In the genomic region with DNA sequence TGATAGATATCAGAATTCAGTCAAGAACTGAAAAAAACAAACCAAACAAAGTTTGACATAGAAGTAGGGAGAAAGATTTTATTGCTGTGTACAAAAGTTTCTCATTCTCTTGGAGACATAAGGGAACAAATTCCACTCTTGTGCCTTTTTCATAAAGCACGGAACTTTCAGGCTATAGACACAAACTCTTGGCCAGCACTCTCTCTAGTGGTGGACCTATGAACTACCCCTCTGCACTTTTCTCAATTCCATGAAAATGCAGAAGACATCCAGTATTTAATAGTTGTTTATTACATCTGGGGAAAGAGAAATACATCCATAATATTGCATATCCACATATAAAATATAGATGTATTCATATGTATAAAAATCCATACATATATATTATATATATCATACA, we compare ENCODE assay signal across 8 cellular contexts.
A peak's percentile ranks its signal among the peaks of the same experiment; 100 is the strongest.
DNase-seq lines count a peak whose midpoint lies in the region; ATAC-seq, FAIRE-seq and TF ChIP-seq lines count a peak whose summit lies in the region.

No MANE protein-coding gene starts in this region.

- no peaks in the 10 kb centered on the region for H3K79me2 ChIP-seq in hepatocyte

- TF ChIP-seq CTCF in WI38 (IDR thresholded peaks at IDR 0.05; ENCODE audit: low read depth, low read length) (peak; percentile 81), hepatocyte (IDR thresholded peaks at IDR 0.05; ENCODE audit: poor library complexity) (peak; percentile 81)

- H3K27me3 ChIP-seq in hepatocyte = no peaks in the 10 kb centered on the region
- no peaks in the 10 kb centered on the region for H3K27me3 ChIP-seq in effector memory CD4-positive, alpha-beta T cell (replicated peaks; ENCODE audit: control insufficient read depth, insufficient read depth, low read length, poor library complexity, severe bottlenecking)

- H3K4me2 ChIP-seq in hepatocyte = no peak overlapping the region

- no peaks in the 10 kb centered on the region for H4K20me1 ChIP-seq in hepatocyte (ENCODE audit: insufficient read depth, poor library complexity, severe bottlenecking)

- H3K9me2 ChIP-seq in hepatocyte (replicated peaks; ENCODE audit: insufficient read depth) = no peaks in the 10 kb centered on the region

- DNase-seq in G401 (ENCODE audit: low spot score) (peak; percentile 27), hepatocyte (ENCODE audit: low spot score) (peak; percentile 71), urothelium cell line (ENCODE audit: low spot score) (peak; percentile 27), NCI-H226 (no peak)
- DNase-seq in effector memory CD4-positive, alpha-beta T cell = no peak

- in situ Hi-C loops in G401 (cut with HindIII; ENCODE audit: low sequenced_read_pairs) = no loop called here

- no peak for FAIRE-seq in urothelium cell line (lab: Jason Lieb, UNC)

- no peak overlapping the region for H2AFZ ChIP-seq in hepatocyte

- H3K4me1 ChIP-seq in hepatocyte (ENCODE audit: insufficient read depth) = peaks cover 4% of the 10 kb centered on the region
- no peaks in the 10 kb centered on the region for H3K4me1 ChIP-seq in effector memory CD4-positive, alpha-beta T cell (ENCODE audit: control insufficient read depth, insufficient read depth, low read length, poor library complexity, severe bottlenecking)

- ATAC-seq in HG03342 (IDR thresholded peaks at IDR 0.05; ENCODE audit: unreplicated experiment) (peak; percentile 65), HG03108 (IDR thresholded peaks at IDR 0.05; ENCODE audit: unreplicated experiment) (no peak)

- WGBS in hepatocyte (ENCODE audit: low lambda C conversion rate, missing lambda C conversion rate) = 4% methylated on average over 1 of the region's 1 CpG

- H3K27ac ChIP-seq in hepatocyte = peak overlapping the region; percentile 76
- H3K27ac ChIP-seq in effector memory CD4-positive, alpha-beta T cell (ENCODE audit: insufficient read depth, low read length, poor library complexity, severe bottlenecking) = no peak overlapping the region

- H3K9me3 ChIP-seq in hepatocyte (ENCODE audit: low read depth) = no peaks in the 10 kb centered on the region
- H3K9me3 ChIP-seq in effector memory CD4-positive, alpha-beta T cell (ENCODE audit: control insufficient read depth, low read length) = no peaks in the 10 kb centered on the region

- H3K36me3 ChIP-seq in hepatocyte (replicated peaks; ENCODE audit: insufficient read depth, low read depth) = no peaks in the 10 kb centered on the region
- H3K36me3 ChIP-seq in effector memory CD4-positive, alpha-beta T cell (ENCODE audit: control insufficient read depth, insufficient read depth, low read length) = no peaks in the 10 kb centered on the region

- no peak overlapping the region for H3K4me3 ChIP-seq in WI38 (ENCODE audit: low read depth, low read length)
- no peak overlapping the region for H3K4me3 ChIP-seq in hepatocyte
- no peak overlapping the region for H3K4me3 ChIP-seq in effector memory CD4-positive, alpha-beta T cell (ENCODE audit: insufficient read depth, low read depth, low read length, poor library complexity, severe bottlenecking)

Comparison
In these comparisons a context has a peak if more than half of its experiments do, and no peak if none do; other contexts are left out.
1. DNase-seq: peak in G401 (single experiment), hepatocyte (single experiment) and urothelium cell line (single experiment); none in NCI-H226 (single experiment) and effector memory CD4-positive, alpha-beta T cell (0 of 3).